ENCODE assay signal across 20 cellular contexts in genomic region chr13:92460479-92460878, GRCh38.
DNase-seq lines count a peak whose midpoint lies in the region; ATAC-seq, FAIRE-seq and TF ChIP-seq lines count a peak whose summit lies in the region.
"Had no signal": no experiment of that assay in that cellular context is flagged by ENCODE, and none has a peak within 500 bp of the region (broad histone marks: within the 10 kb centered on the region; RNA-seq: fewer than 3 reads in every experiment).

No MANE protein-coding gene starts in this region.

- DNase-seq in NCI-H1092 treated with DMSO at 0.1 percent for 48 hours (lab: John Stamatoyannopoulos, UW) (peak; percentile 64), NCI-H1092 (lab: John Stamatoyannopoulos, UW) (no peak), K562 (ENCODE audit: extremely low read depth in 1 of 4, low spot score in 3 of 4) (no peak), kidney tubule cell (ENCODE audit: low spot score) (peak; percentile 17), small intestine (peak; percentile 52), occipital lobe (lab: John Stamatoyannopoulos, UW) (no peak), brain microvascular endothelial cell (no peak)
- DNase-seq: 8988T; CD8-positive, alpha-beta T cell; GDM1; MG63; NCI-H187; NCI-H2171 treated with DMSO at 0.1 percent for 48 hours; NCI-H510A; SK-N-SH had no signal

- no TSS peak for BruUV-seq in K562 (replicated peaks; lab: Mats Ljungman, UMichigan)

- H3K27me3 ChIP-seq in K562 (ENCODE audit: control insufficient read depth in 2 of 2, insufficient read depth in 2 of 2, low read length in 2 of 2) (no peaks in the 10 kb centered on the region), small intestine (ENCODE audit: control insufficient read depth in 2 of 2, insufficient read depth in 2 of 2, low read length in 2 of 2) (no peaks in the 10 kb centered on the region), brain microvascular endothelial cell (replicated peaks) (no peaks in the 10 kb centered on the region)
- H3K27me3 ChIP-seq: BLaER1, MG63 had no signal

- no peak overlapping the region for H3K27ac ChIP-seq in K562 (ENCODE audit: extremely low read depth, low read depth, low read length)
- no peak overlapping the region for H3K27ac ChIP-seq in small intestine (ENCODE audit: low read depth in 1 of 2, low read length in 1 of 2)
- no peak overlapping the region for H3K27ac ChIP-seq in brain microvascular endothelial cell
- H3K27ac ChIP-seq: BLaER1 had no signal

- ATAC-seq in K562 = no peak
- no peak for ATAC-seq in HG03469 (IDR thresholded peaks at IDR 0.05; ENCODE audit: unreplicated experiment)
- ATAC-seq: CD8-positive, alpha-beta T cell; GM12878 had no signal

- H3K36me3 ChIP-seq in K562 (ENCODE audit: control insufficient read depth, insufficient read depth, low read length) = no peaks in the 10 kb centered on the region
- H3K36me3 ChIP-seq in small intestine (ENCODE audit: control insufficient read depth in 2 of 2, insufficient read depth in 2 of 2, low read length in 2 of 2) = no peaks in the 10 kb centered on the region
- no peaks in the 10 kb centered on the region for H3K36me3 ChIP-seq in brain microvascular endothelial cell (replicated peaks)
- H3K36me3 ChIP-seq: BLaER1, MG63 had no signal

- H4K20me1 ChIP-seq in K562 (replicated peaks; ENCODE audit: control insufficient read depth, insufficient read depth, low read length) = no peaks in the 10 kb centered on the region
- H4K20me1 ChIP-seq: BLaER1 had no signal

- H3K9ac ChIP-seq in K562 (ENCODE audit: insufficient read depth in 1 of 2, low read depth in 2 of 2, low read length in 2 of 2) = no peak overlapping the region
- H3K9ac ChIP-seq: BLaER1, SK-N-SH had no signal

- CTCF ChIA-PET in K562 (lab: Yijun Ruan, JAX; ENCODE audit: low intra/inter-chr PET ratio) = no interaction called here

- TF ChIP-seq POLR2A in K562 (conservative IDR thresholded peaks at IDR 0.05) = no peak

- intact Hi-C loops in K562 (cut with micrococcal nuclease) = no loop called here

- H3K4me3 ChIP-seq in K562 (no peak overlapping the region), small intestine (ENCODE audit: low read depth in 1 of 2, low read length in 2 of 2) (no peak overlapping the region), brain microvascular endothelial cell (ENCODE audit: low read depth, low read length) (no peak overlapping the region)
- H3K4me3 ChIP-seq: BLaER1, GM12878, MG63 had no signal

- no peaks in the 10 kb centered on the region for H3K4me1 ChIP-seq in K562 (replicated peaks in 1 of 2; ENCODE audit: control insufficient read depth in 2 of 2, insufficient read depth in 2 of 2, low read length in 2 of 2)
- no peaks in the 10 kb centered on the region for H3K4me1 ChIP-seq in small intestine (ENCODE audit: control insufficient read depth in 2 of 2, insufficient read depth in 1 of 2, low read depth in 1 of 2, low read length in 1 of 2)
- H3K4me1 ChIP-seq: BLaER1 had no signal

- no peaks in the 10 kb centered on the region for H3K79me2 ChIP-seq in K562 (ENCODE audit: control insufficient read depth, insufficient read depth, low read length)

- FAIRE-seq in K562 (lab: Jason Lieb, UNC) = no peak
- no peak for FAIRE-seq in small intestine (lab: Jason Lieb, UNC)
- FAIRE-seq: GM12878, GM18507, H1 had no signal

- no peak overlapping the region for H2AFZ ChIP-seq in K562 (ENCODE audit: low read depth, low read length)

- in situ Hi-C loops in K562 (cut with MboI) (no loop called here), brain microvascular endothelial cell (cut with HindIII; ENCODE audit: low pct_ligation_motif_present, low sequenced_read_pairs) (no loop called here)

- no peak for TF ChIP-seq RAD21 in K562 (CRISPR knock-in tag; conservative IDR thresholded peaks at IDR 0.05 in 1 of 2, IDR thresholded peaks at IDR 0.05 in 1 of 2)

- no peaks in the 10 kb centered on the region for H3K9me1 ChIP-seq in K562 (ENCODE audit: control insufficient read depth, insufficient read depth, low read length)

- no peak for TF ChIP-seq EP300 in K562 (IDR thresholded peaks at IDR 0.05; ENCODE audit: low read length)

- POLR2A ChIA-PET in K562 (lab: Yijun Ruan, JAX) = interaction anchor here (0.7 kb wide), 2 partner anchors 126 to 1833 kb away, joined by 3 read pairs; no protein-coding TSS in a partner anchor

- peaks cover 4% of the 10 kb centered on the region; the same call in 1 of the 2 replicates for H3K9me3 ChIP-seq in K562 (replicated peaks; ENCODE audit: control insufficient read depth, insufficient read depth, low read depth, low read length)
- H3K9me3 ChIP-seq in small intestine (ENCODE audit: control insufficient read depth, low read depth) = no peaks in the 10 kb centered on the region
- H3K9me3 ChIP-seq: BLaER1, MG63, SK-N-SH had no signal

- H3K4me2 ChIP-seq in K562 (ENCODE audit: insufficient read depth, low read length) = no peak overlapping the region
- H3K4me2 ChIP-seq: BLaER1, SK-N-SH had no signal

- TF ChIP-seq CTCF in K562 (IDR thresholded peaks at IDR 0.05 in 2 of 3, conservative IDR thresholded peaks at IDR 0.05 in 1 of 3; ENCODE audit: insufficient read depth in 2 of 3, low read depth in 1 of 3, low read length in 3 of 3) (no peak), brain microvascular endothelial cell (IDR thresholded peaks at IDR 0.05; ENCODE audit: low read depth, low read length, missing control alignments) (no peak)

TF ChIP-seq in K562, 482 proteins besides CTCF, POLR2A, EP300 and RAD21:
- TF ChIP-seq ZNF280B (CRISPR knock-in tag; IDR thresholded peaks at IDR 0.05) (peak; percentile 49; the same call in 1 of the 2 replicates), FOXJ3 (CRISPR knock-in tag; IDR thresholded peaks at IDR 0.05) (0 out of 2 replicates have a peak, but pooled peaks have one; percentile 30), NCOA1 (IDR thresholded peaks at IDR 0.05; ENCODE audit: low read depth) (no peak)

Comparison
In these comparisons a context has a peak if more than half of its experiments do, and no peak if none do; other contexts are left out.
1. DNase-seq: peak in NCI-H1092 treated with DMSO at 0.1 percent for 48 hours (single experiment), kidney tubule cell (single experiment) and small intestine (single experiment); none in NCI-H1092 (single experiment), K562 (0 of 4), occipital lobe (single experiment) and brain microvascular endothelial cell (single experiment).